In genomic region chr5:98519530-98519929, GRCh38 we compare ENCODE assay signal across 22 cellular contexts.
DNase-seq lines count a peak whose midpoint lies in the region; ATAC-seq and TF ChIP-seq lines count a peak whose summit lies in the region.
"Had no signal": no experiment of that assay in that cellular context is flagged by ENCODE, and none has a peak within 500 bp of the region (broad histone marks: within the 10 kb centered on the region; RNA-seq: fewer than 3 reads in every experiment).

No MANE protein-coding gene starts in this region.

- intact Hi-C loops in CD4-positive, alpha-beta T cell (cut with DNase I, micrococcal nuclease), result no loop called here

- H3K9me3 Mint-ChIP-seq in CD4-positive, alpha-beta T cell, result no peaks in the 10 kb centered on the region
- H3K9me3 Mint-ChIP-seq: IgD-negative memory B cell had no signal

- no peak overlapping the region for H3K4me3 Mint-ChIP-seq in CD4-positive, alpha-beta T cell
- H3K4me3 Mint-ChIP-seq: IgD-negative memory B cell had no signal

- H3K27me3 Mint-ChIP-seq in CD4-positive, alpha-beta T cell, result peaks cover 4% of the 10 kb centered on the region

- no peak overlapping the region for H3K4me3 ChIP-seq in NB4 (ENCODE audit: low read depth, low read length)
- H3K4me3 ChIP-seq: PC-9 had no signal

- no peaks in the 10 kb centered on the region for H3K27me3 ChIP-seq in CD4-positive, alpha-beta T cell (ENCODE audit: control insufficient read depth, insufficient read depth, low read length)

- POLR2A ChIA-PET in CD4-positive, alpha-beta T cell (lab: Charles Lee), result interaction anchor here (0.7 kb wide), 1 partner anchor 17 kb away, joined by 3 read pairs; no protein-coding TSS in a partner anchor

- no peak overlapping the region for H3K27ac ChIP-seq in CD4-positive, alpha-beta T cell (ENCODE audit: low read depth, low read length)
- H3K27ac ChIP-seq: C4-2B, PC-9, RWPE1 had no signal

- no peak for ATAC-seq in CD4-positive, alpha-beta T cell (ENCODE audit: poor library complexity)

- DNase-seq in SIG-M5 treated with dmso at 0.1 percent for 504 hours (lab: John Stamatoyannopoulos, UW; ENCODE audit: unreplicated experiment) (peak; percentile 33), SIG-M5 (lab: John Stamatoyannopoulos, UW) (no peak), NB4 (ENCODE audit: low read depth) (peak; percentile 5), SKM-1 treated with dmso at 0.1 percent for 144 hours (lab: John Stamatoyannopoulos, UW; ENCODE audit: unreplicated experiment) (peak; percentile 14), iris pigment epithelial cell (ENCODE audit: low read depth) (peak; percentile 7), EL (no peak), hepatic stellate cell (ENCODE audit: low spot score) (no peak)
- no peak for DNase-seq in CD4-positive, alpha-beta T cell
- DNase-seq: GF-D8, Karpas-422, NCI-H1105, NCI-H146, NCI-H2029, NCI-H2227 treated with DMSO at 0.1 percent for 48 hours, NCI-H510A, NCI-H82, PC-9, SHP77 treated with DMSO at 0.1 percent for 48 hours, SW 1271 had no signal

- no peak for TF ChIP-seq CTCF in NB4 (IDR thresholded peaks at IDR 0.05; ENCODE audit: low read depth, low read length)
- no peak for TF ChIP-seq CTCF in CD4-positive, alpha-beta T cell (IDR thresholded peaks at IDR 0.05)

- no peak overlapping the region for H3K27ac Mint-ChIP-seq in CD4-positive, alpha-beta T cell
- H3K27ac Mint-ChIP-seq: IgD-negative memory B cell had no signal

- no peak for TF ChIP-seq POLR2A in NB4 (IDR thresholded peaks at IDR 0.05; ENCODE audit: extremely low read depth, insufficient read length)

- H3K36me3 Mint-ChIP-seq in CD4-positive, alpha-beta T cell (ENCODE audit: low read depth), result no peaks in the 10 kb centered on the region
- H3K36me3 Mint-ChIP-seq: IgD-negative memory B cell had no signal

- CTCF ChIA-PET in CD4-positive, alpha-beta T cell (lab: Charles Lee), result interaction anchor here (0.7 kb wide), 1 partner anchor 851 kb away, joined by 4 read pairs; no protein-coding TSS in a partner anchor

- no peaks in the 10 kb centered on the region for H3K9me3 ChIP-seq in CD4-positive, alpha-beta T cell (ENCODE audit: control insufficient read depth, low read length)

- H3K4me1 Mint-ChIP-seq in CD4-positive, alpha-beta T cell (ENCODE audit: low read depth), result no peaks in the 10 kb centered on the region

Comparison
In these comparisons a context has a peak if more than half of its experiments do, and no peak if none do; other contexts are left out.
1. DNase-seq: peak in SIG-M5 treated with dmso at 0.1 percent for 504 hours (single experiment), NB4 (single experiment), SKM-1 treated with dmso at 0.1 percent for 144 hours (single experiment) and iris pigment epithelial cell (single experiment); none in SIG-M5 (single experiment), CD4-positive, alpha-beta T cell (0 of 10), EL (single experiment) and hepatic stellate cell (single experiment).